In the genomic region with DNA sequence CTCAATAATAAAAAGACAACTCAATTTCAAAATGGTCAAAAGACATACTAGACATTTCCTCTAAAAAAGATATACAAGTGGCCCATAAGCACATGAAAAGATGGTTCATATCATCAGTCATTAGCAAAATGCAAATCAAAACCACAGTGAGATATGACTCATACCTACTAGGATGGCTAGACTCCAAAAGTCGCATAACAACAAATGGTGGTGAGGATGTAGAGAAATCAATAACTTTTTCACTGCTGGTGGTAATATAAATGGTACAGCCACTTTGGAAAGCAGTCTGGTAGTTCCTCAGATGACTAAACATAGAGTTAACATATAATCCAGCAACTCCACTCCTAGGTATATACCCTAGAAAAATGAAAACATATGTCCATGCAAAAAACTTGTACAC, we compare ENCODE assay signal across 16 cellular contexts.
A peak's percentile ranks its signal among the peaks of the same experiment; 100 is the strongest.
DNase-seq lines count a peak whose midpoint lies in the region; ATAC-seq and TF ChIP-seq lines count a peak whose summit lies in the region.
"Had no signal": no experiment of that assay in that cellular context is flagged by ENCODE, and none has a peak within 500 bp of the region (broad histone marks: within the 10 kb centered on the region; RNA-seq: fewer than 3 reads in every experiment).

No MANE protein-coding gene starts in this region.

- TF ChIP-seq CTCF in A673 (conservative IDR thresholded peaks at IDR 0.05; ENCODE audit: low read depth, low read length), result no peak
- TF ChIP-seq CTCF in PC-3 (conservative IDR thresholded peaks at IDR 0.05; ENCODE audit: low read depth, low read length), result no peak
- no peak for TF ChIP-seq CTCF in endothelial cell (IDR thresholded peaks at IDR 0.05; ENCODE audit: unreplicated experiment)

- no peak overlapping the region for H3K4me3 Mint-ChIP-seq in endothelial cell (ENCODE audit: unreplicated experiment)
- H3K4me3 Mint-ChIP-seq: activated CD4-positive, alpha-beta T cell treated with anti-CD3 and anti-CD28 coated beads, Interleukin-2, amount 10 ng/mL, durations not matched to agents 7 days and 5 days; CD8-positive, alpha-beta T cell; effector memory CD8-positive, alpha-beta T cell had no signal

- no peaks in the 10 kb centered on the region for H3K36me3 Mint-ChIP-seq in endothelial cell (ENCODE audit: low read depth, unreplicated experiment)
- H3K36me3 Mint-ChIP-seq: CD8-positive, alpha-beta T cell had no signal

- peak; percentile 15 for DNase-seq in A673 (ENCODE audit: low spot score)
- DNase-seq in PC-3, result peak; percentile 11
- no peak for DNase-seq in NCI-H69 (lab: John Stamatoyannopoulos, UW)
- DNase-seq in caudate nucleus (lab: John Stamatoyannopoulos, UW), result no peak
- DNase-seq in HUDEP-2 (lab: John Stamatoyannopoulos, UW; ENCODE audit: unreplicated experiment in 76 of 76), result no peak
- DNase-seq in endothelial cell (ENCODE audit: low spot score), result no peak
- DNase-seq: activated CD4-positive, alpha-beta T cell treated with anti-CD3 and anti-CD28 coated beads, Interleukin-2, amount 10 ng/mL, durations not matched to agents 7 days and 5 days; body of pancreas; CD8-positive, alpha-beta T cell; effector memory CD8-positive, alpha-beta T cell; kidney; NCI-H1092 treated with DMSO at 0.1 percent for 48 hours; NCI-H524 had no signal

- ATAC-seq in GM19468 (IDR thresholded peaks at IDR 0.05; ENCODE audit: extremely low read depth, unreplicated experiment), result peak; percentile 51
- ATAC-seq in HG03064 (IDR thresholded peaks at IDR 0.05; ENCODE audit: low read depth, unreplicated experiment), result peak; percentile 57
- ATAC-seq in PC-3, result 0 out of 2 replicates have a peak, but pooled peaks have one; percentile 22
- ATAC-seq: body of pancreas; CD8-positive, alpha-beta T cell; effector memory CD8-positive, alpha-beta T cell had no signal

- no peak overlapping the region for H3K27ac Mint-ChIP-seq in endothelial cell (ENCODE audit: unreplicated experiment)
- H3K27ac Mint-ChIP-seq: activated CD4-positive, alpha-beta T cell treated with anti-CD3 and anti-CD28 coated beads, Interleukin-2, amount 10 ng/mL, durations not matched to agents 7 days and 5 days; CD8-positive, alpha-beta T cell; effector memory CD8-positive, alpha-beta T cell had no signal

- H3K9me2 ChIP-seq in PC-3 (replicated peaks; ENCODE audit: low read length), result no peaks in the 10 kb centered on the region

- H3K27me3 ChIP-seq in A673 (replicated peaks; ENCODE audit: insufficient read depth, low read depth, low read length, poor library complexity) (no peaks in the 10 kb centered on the region), PC-3 (ENCODE audit: low read length) (no peaks in the 10 kb centered on the region)
- H3K27me3 ChIP-seq: body of pancreas had no signal

- H3K79me2 ChIP-seq in PC-3 (ENCODE audit: low read length), result no peaks in the 10 kb centered on the region
- H3K79me2 ChIP-seq: parathyroid adenoma had no signal

- peaks cover 4% of the 10 kb centered on the region for H3K9me3 Mint-ChIP-seq in endothelial cell (ENCODE audit: unreplicated experiment)
- H3K9me3 Mint-ChIP-seq: activated CD4-positive, alpha-beta T cell treated with anti-CD3 and anti-CD28 coated beads, Interleukin-2, amount 10 ng/mL, durations not matched to agents 7 days and 5 days had no signal

- H2AFZ ChIP-seq in PC-3 (ENCODE audit: low read length), result no peak overlapping the region
- H2AFZ ChIP-seq: parathyroid adenoma had no signal

- H3K9ac ChIP-seq in PC-3 (ENCODE audit: low read length), result no peak overlapping the region
- H3K9ac ChIP-seq: parathyroid adenoma had no signal

- H3K36me3 ChIP-seq in A673 (ENCODE audit: insufficient read depth, low read length, poor library complexity, severe bottlenecking), result no peaks in the 10 kb centered on the region
- no peaks in the 10 kb centered on the region for H3K36me3 ChIP-seq in PC-3 (ENCODE audit: low read depth, low read length)

- no peaks in the 10 kb centered on the region for H3K9me3 ChIP-seq in A673 (ENCODE audit: low read depth, low read length, poor library complexity, severe bottlenecking)
- no peaks in the 10 kb centered on the region for H3K9me3 ChIP-seq in PC-3 (ENCODE audit: low read length)
- H3K9me3 ChIP-seq: body of pancreas had no signal

- H3K4me2 ChIP-seq in PC-3 (ENCODE audit: low read length), result no peak overlapping the region

- no peaks in the 10 kb centered on the region for H3K4me1 ChIP-seq in A673 (ENCODE audit: insufficient read depth, low read length, poor library complexity, severe bottlenecking)
- no peaks in the 10 kb centered on the region for H3K4me1 ChIP-seq in PC-3 (ENCODE audit: insufficient read depth, low read length)
- H3K4me1 ChIP-seq: body of pancreas, parathyroid adenoma had no signal

- no peaks in the 10 kb centered on the region for H3K27me3 Mint-ChIP-seq in endothelial cell (ENCODE audit: unreplicated experiment)
- H3K27me3 Mint-ChIP-seq: activated CD4-positive, alpha-beta T cell treated with anti-CD3 and anti-CD28 coated beads, Interleukin-2, amount 10 ng/mL, durations not matched to agents 7 days and 5 days; effector memory CD8-positive, alpha-beta T cell had no signal

- CTCF ChIA-PET in A673 (lab: Charles Lee), result no interaction called here
- CTCF ChIA-PET in PC-3 (lab: Charles Lee), result no interaction called here

- intact Hi-C loops in A673 (cut with micrococcal nuclease; ENCODE audit: unreplicated experiment) (no loop called here), PC-3 (cut with micrococcal nuclease) (no loop called here)

- H3K27ac ChIP-seq in A673 (ENCODE audit: low read depth, low read length, poor library complexity, severe bottlenecking), result no peak overlapping the region
- H3K27ac ChIP-seq in PC-3 (ENCODE audit: low read length), result no peak overlapping the region
- no peak overlapping the region for H3K27ac ChIP-seq in caudate nucleus (ENCODE audit: low read depth, low read length)
- H3K27ac ChIP-seq: body of pancreas, parathyroid adenoma had no signal

- H3F3A ChIP-seq in PC-3 (ENCODE audit: low read length, unreplicated experiment), result no peaks in the 10 kb centered on the region

- BruUV-seq in A673 (replicated peaks; lab: Mats Ljungman, UMichigan) (no TSS peak), PC-3 (replicated peaks; lab: Mats Ljungman, UMichigan) (no TSS peak)

- no peaks in the 10 kb centered on the region for H4K20me1 ChIP-seq in PC-3 (ENCODE audit: low read length)

- POLR2A ChIA-PET in A673 (lab: Charles Lee; ENCODE audit: low non-redundant PET) (no interaction called here), PC-3 (lab: Charles Lee; ENCODE audit: unreplicated experiment) (no interaction called here)

- H3K4me3 ChIP-seq in A673 (ENCODE audit: low read depth, low read length, poor library complexity, severe bottlenecking) (no peak overlapping the region), PC-3 (ENCODE audit: low read length) (no peak overlapping the region)
- H3K4me3 ChIP-seq: body of pancreas had no signal

- H3K4me1 Mint-ChIP-seq in endothelial cell (ENCODE audit: unreplicated experiment), result no peaks in the 10 kb centered on the region
- H3K4me1 Mint-ChIP-seq: activated CD4-positive, alpha-beta T cell treated with anti-CD3 and anti-CD28 coated beads, Interleukin-2, amount 10 ng/mL, durations not matched to agents 7 days and 5 days had no signal

Comparison
In these comparisons a context has a peak if more than half of its experiments do, and no peak if none do; other contexts are left out.
1. DNase-seq: peak in A673 (single experiment) and PC-3 (single experiment); none in NCI-H69 (single experiment), caudate nucleus (0 of 61), HUDEP-2 (0 of 76) and endothelial cell (single experiment).
2. Peak in every context shown above with its lines, with median percentiles within 50 percentile points of each other: ATAC-seq.